Comparison of ENCODE assay signal across 1 cellular context in the genomic region with DNA sequence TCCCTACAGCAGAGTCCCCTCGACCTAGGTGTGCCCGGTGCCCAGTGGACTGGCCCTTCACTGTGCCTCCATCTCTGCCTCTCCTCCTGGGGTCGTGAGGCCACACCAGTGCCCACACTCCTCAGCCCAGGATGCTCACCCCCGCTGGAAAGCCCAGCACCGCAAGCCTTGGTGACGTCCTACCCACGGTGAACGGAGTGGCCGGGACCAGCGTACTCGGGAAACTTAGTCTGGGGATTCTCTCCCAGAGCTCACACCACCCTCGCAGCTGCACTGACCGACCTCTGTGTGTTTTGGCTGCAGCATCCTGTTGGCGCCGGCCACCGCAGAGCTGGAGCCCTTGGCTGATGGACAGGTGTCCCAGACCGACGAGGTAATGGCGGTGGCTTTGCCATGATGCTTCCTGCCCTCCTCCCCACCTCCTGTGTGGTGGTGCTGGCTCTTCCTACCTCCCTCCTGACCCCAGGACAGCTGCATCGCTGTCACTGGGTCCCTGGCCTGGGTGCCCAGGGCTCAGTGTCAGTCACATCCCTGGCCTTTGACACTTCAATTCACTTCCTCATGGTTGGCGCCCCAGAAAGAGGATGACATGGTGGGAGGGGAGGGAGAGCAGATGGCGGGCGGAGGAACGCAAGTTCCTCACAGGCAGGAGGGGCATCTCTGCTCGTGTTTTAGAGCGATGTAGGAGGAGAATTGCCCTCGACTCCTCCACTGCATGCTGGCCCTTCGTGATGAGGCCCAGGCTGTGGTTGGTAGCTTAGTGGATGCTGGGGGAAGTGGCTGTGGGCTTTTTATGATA.
TF ChIP-seq lines count a peak whose summit lies in the region.

No MANE protein-coding gene starts in this region.

TF ChIP-seq in GM23338, 12 proteins besides CTCF, POLR2A, EP300 and RAD21:
- no peak for TF ChIP-seq STAT1 (IDR thresholded peaks at IDR 0.05; ENCODE audit: unreplicated experiment)
- TF ChIP-seq CREB1 (CRISPR knock-in tag; IDR thresholded peaks at IDR 0.05; ENCODE audit: low read depth) = no peak
- TF ChIP-seq ZNF114 (CRISPR knock-in tag; IDR thresholded peaks at IDR 0.05) = no peak
- TF ChIP-seq, protein P1, sequence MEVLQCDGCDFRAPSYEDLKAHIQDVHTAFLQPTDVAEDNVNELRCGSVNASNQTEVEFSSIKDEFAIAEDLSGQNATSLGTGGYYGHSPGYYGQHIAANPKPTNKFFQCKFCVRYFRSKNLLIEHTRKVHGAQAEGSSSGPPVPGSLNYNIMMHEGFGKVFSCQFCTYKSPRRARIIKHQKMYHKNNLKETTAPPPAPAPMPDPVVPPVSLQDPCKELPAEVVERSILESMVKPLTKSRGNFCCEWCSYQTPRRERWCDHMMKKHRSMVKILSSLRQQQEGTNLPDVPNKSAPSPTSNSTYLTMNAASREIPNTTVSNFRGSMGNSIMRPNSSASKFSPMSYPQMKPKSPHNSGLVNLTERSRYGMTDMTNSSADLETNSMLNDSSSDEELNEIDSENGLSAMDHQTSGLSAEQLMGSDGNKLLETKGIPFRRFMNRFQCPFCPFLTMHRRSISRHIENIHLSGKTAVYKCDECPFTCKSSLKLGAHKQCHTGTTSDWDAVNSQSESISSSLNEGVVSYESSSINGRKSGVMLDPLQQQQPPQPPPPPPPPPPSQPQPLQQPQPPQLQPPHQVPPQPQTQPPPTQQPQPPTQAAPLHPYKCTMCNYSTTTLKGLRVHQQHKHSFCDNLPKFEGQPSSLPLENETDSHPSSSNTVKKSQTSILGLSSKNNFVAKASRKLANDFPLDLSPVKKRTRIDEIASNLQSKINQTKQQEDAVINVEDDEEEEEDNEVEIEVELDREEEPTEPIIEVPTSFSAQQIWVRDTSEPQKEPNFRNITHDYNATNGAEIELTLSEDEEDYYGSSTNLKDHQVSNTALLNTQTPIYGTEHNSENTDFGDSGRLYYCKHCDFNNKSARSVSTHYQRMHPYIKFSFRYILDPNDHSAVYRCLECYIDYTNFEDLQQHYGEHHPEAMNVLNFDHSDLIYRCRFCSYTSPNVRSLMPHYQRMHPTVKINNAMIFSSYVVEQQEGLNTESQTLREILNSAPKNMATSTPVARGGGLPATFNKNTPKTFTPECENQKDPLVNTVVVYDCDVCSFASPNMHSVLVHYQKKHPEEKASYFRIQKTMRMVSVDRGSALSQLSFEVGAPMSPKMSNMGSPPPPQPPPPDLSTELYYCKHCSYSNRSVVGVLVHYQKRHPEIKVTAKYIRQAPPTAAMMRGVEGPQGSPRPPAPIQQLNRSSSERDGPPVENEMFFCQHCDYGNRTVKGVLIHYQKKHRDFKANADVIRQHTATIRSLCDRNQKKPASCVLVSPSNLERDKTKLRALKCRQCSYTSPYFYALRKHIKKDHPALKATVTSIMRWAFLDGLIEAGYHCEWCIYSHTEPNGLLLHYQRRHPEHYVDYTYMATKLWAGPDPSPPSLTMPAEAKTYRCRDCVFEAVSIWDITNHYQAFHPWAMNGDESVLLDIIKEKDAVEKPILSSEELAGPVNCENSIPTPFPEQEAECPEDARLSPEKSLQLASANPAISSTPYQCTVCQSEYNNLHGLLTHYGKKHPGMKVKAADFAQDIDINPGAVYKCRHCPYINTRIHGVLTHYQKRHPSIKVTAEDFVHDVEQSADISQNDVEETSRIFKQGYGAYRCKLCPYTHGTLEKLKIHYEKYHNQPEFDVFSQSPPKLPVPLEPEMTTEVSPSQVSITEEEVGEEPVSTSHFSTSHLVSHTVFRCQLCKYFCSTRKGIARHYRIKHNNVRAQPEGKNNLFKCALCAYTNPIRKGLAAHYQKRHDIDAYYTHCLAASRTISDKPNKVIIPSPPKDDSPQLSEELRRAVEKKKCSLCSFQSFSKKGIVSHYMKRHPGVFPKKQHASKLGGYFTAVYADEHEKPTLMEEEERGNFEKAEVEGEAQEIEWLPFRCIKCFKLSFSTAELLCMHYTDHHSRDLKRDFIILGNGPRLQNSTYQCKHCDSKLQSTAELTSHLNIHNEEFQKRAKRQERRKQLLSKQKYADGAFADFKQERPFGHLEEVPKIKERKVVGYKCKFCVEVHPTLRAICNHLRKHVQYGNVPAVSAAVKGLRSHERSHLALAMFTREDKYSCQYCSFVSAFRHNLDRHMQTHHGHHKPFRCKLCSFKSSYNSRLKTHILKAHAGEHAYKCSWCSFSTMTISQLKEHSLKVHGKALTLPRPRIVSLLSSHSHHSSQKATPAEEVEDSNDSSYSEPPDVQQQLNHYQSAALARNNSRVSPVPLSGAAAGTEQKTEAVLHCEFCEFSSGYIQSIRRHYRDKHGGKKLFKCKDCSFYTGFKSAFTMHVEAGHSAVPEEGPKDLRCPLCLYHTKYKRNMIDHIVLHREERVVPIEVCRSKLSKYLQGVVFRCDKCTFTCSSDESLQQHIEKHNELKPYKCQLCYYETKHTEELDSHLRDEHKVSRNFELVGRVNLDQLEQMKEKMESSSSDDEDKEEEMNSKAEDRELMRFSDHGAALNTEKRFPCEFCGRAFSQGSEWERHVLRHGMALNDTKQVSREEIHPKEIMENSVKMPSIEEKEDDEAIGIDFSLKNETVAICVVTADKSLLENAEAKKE (CRISPR knock-in tag; IDR thresholded peaks at IDR 0.05) = no peak
- TF ChIP-seq, protein P2, sequence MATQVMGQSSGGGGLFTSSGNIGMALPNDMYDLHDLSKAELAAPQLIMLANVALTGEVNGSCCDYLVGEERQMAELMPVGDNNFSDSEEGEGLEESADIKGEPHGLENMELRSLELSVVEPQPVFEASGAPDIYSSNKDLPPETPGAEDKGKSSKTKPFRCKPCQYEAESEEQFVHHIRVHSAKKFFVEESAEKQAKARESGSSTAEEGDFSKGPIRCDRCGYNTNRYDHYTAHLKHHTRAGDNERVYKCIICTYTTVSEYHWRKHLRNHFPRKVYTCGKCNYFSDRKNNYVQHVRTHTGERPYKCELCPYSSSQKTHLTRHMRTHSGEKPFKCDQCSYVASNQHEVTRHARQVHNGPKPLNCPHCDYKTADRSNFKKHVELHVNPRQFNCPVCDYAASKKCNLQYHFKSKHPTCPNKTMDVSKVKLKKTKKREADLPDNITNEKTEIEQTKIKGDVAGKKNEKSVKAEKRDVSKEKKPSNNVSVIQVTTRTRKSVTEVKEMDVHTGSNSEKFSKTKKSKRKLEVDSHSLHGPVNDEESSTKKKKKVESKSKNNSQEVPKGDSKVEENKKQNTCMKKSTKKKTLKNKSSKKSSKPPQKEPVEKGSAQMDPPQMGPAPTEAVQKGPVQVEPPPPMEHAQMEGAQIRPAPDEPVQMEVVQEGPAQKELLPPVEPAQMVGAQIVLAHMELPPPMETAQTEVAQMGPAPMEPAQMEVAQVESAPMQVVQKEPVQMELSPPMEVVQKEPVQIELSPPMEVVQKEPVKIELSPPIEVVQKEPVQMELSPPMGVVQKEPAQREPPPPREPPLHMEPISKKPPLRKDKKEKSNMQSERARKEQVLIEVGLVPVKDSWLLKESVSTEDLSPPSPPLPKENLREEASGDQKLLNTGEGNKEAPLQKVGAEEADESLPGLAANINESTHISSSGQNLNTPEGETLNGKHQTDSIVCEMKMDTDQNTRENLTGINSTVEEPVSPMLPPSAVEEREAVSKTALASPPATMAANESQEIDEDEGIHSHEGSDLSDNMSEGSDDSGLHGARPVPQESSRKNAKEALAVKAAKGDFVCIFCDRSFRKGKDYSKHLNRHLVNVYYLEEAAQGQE (IDR thresholded peaks at IDR 0.05; ENCODE audit: unreplicated experiment) = no peak
- no peak for TF ChIP-seq POLR2AphosphoS5 (IDR thresholded peaks at IDR 0.05; ENCODE audit: low read depth)
- TF ChIP-seq NANOG (IDR thresholded peaks at IDR 0.05; ENCODE audit: borderline replicate concordance) = no peak
- TF ChIP-seq ZNF331 (CRISPR knock-in tag; IDR thresholded peaks at IDR 0.05; ENCODE audit: low read depth) = no peak
- TF ChIP-seq, protein P3, sequence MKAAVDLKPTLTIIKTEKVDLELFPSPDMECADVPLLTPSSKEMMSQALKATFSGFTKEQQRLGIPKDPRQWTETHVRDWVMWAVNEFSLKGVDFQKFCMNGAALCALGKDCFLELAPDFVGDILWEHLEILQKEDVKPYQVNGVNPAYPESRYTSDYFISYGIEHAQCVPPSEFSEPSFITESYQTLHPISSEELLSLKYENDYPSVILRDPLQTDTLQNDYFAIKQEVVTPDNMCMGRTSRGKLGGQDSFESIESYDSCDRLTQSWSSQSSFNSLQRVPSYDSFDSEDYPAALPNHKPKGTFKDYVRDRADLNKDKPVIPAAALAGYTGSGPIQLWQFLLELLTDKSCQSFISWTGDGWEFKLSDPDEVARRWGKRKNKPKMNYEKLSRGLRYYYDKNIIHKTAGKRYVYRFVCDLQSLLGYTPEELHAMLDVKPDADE (IDR thresholded peaks at IDR 0.05) = no peak
- TF ChIP-seq EZH2phosphoT487 (IDR thresholded peaks at IDR 0.05; ENCODE audit: unreplicated experiment) = no peak
- TF ChIP-seq JUNB (IDR thresholded peaks at IDR 0.05; ENCODE audit: unreplicated experiment) = no peak
- no peak for TF ChIP-seq EZH2 (IDR thresholded peaks at IDR 0.05; ENCODE audit: low read depth, unreplicated experiment)
